In the genomic region with DNA sequence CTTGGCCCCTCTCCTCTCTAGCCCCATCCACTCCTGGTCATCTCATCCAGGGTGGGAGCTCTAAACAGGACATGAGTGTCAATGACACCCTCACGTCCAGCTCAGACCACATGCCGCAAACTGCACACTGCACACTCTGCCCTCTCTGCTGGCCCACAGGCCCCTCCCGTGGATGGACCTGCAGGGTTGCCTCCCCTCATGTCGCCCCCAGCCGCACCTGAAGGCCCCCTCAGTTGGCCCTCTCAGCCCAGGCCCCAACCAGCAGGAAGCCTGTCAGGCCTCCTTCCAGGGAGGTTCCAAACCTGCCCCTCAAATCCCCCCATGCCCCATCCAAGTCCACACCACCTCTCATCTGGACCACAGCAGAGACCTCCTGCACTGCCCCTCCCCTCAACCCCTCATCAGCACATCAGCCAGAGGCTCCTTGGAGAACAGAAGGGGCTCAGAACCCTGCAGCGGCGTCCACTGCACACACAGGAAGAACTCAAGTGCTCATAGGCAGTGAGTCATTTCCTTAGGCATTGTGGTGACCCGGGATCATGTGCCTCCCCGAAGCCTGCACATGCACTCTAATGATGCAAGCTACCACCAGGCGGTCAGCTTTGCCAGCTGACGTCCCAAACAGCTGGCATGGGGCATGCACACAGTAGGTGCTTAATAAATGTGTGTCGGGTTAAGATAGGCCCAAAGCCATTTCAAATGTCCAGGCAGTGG, we compare ENCODE assay signal across 8 cellular contexts. TPM values are rescaled to one million over a fixed set of nuclear protein-coding genes. Genes with fewer than 3 reads are reported as not detected.
DNase-seq lines count a peak whose midpoint lies in the region; ATAC-seq and TF ChIP-seq lines count a peak whose summit lies in the region.

No MANE protein-coding gene starts in this region.

- peaks cover 7% of the 10 kb centered on the region; the same call in 1 of the 2 replicates for H3F3A ChIP-seq in PC-9 (ENCODE audit: insufficient read depth, low read depth)

- H3K4me3 ChIP-seq in GM12865 (ENCODE audit: low read depth, low read length) (no peak overlapping the region), PC-9 (no peak overlapping the region), spleen (peak overlapping the region in 1 of 8 donors; percentile 50)

- ATAC-seq in GM18502 (IDR thresholded peaks at IDR 0.05; ENCODE audit: poor library complexity, unreplicated experiment) (no peak), GM21723 (IDR thresholded peaks at IDR 0.05; ENCODE audit: unreplicated experiment) (no peak)

- POLR2A ChIA-PET in PC-9 (lab: Charles Lee; ENCODE audit: unreplicated experiment) = no interaction called here

- H3K27me3 ChIP-seq in PC-9 (ENCODE audit: insufficient read depth, low read depth) (no peaks in the 10 kb centered on the region), spleen (replicated peaks in 1 of 7) (peaks cover 0 to 19% (median 0%) of the 10 kb centered on the region in 7 donors)

- DNase-seq in GM12865 (ENCODE audit: low read depth) (peak; percentile 57), PC-9 (peak in 1 of 2 experiments; percentile 64), glomerular endothelial cell (ENCODE audit: extremely low read depth, low read depth, low spot score) (peak; percentile 77), spleen (peak; percentile 91), DMS 273 treated with DMSO at 0.1 percent for 48 hours (lab: John Stamatoyannopoulos, UW) (no peak)
- peak; percentile 47 for DNase-seq in activated effector memory CD4-positive, alpha-beta T cell treated with Interleukin-2 at 50 U/mL for 16 hours

- H2AFZ ChIP-seq in PC-9 = no peak overlapping the region

- no peak for TF ChIP-seq CTCF in GM12865 (IDR thresholded peaks at IDR 0.05; ENCODE audit: insufficient read depth, low read depth, low read length, missing control alignments)
- no peak for TF ChIP-seq CTCF in PC-9 (conservative IDR thresholded peaks at IDR 0.05)
- TF ChIP-seq CTCF in spleen (IDR thresholded peaks at IDR 0.05 in 8 of 11, conservative IDR thresholded peaks at IDR 0.05 in 3 of 11) = no peak

- no TSS peak for BruUV-seq in PC-9 (replicated peaks; lab: Mats Ljungman, UMichigan)

- peak overlapping the region; percentile 36; the same call in 1 of the 2 replicates for H3K4me2 ChIP-seq in PC-9

- H3K9me3 ChIP-seq in PC-9 (ENCODE audit: insufficient read depth, low read depth) = no peaks in the 10 kb centered on the region
- H3K9me3 ChIP-seq in spleen = no peaks in the 10 kb centered on the region

- no peak for TF ChIP-seq POLR2A in spleen (IDR thresholded peaks at IDR 0.05)

- no peaks in the 10 kb centered on the region for H3K36me3 ChIP-seq in PC-9 (ENCODE audit: low read depth)
- no peaks in the 10 kb centered on the region for H3K36me3 ChIP-seq in spleen

- H4K20me1 ChIP-seq in PC-9 (ENCODE audit: insufficient read depth) = no peaks in the 10 kb centered on the region

- intact Hi-C loops in PC-9 (cut with micrococcal nuclease; ENCODE audit: unreplicated experiment) (no loop called here), spleen (cut with DNase I; ENCODE audit: low total_unique reads) (no loop called here)

- 31 to 41% (median 32%) methylated on average over 12 of the region's 12 CpGs for WGBS in spleen, 5 donors

- H3K79me2 ChIP-seq in PC-9 (ENCODE audit: low read depth) = no peaks in the 10 kb centered on the region

- H3K4me1 ChIP-seq in PC-9 (replicated peaks; ENCODE audit: insufficient read depth) (peaks cover 23% of the 10 kb centered on the region; the same call in 1 of the 2 replicates), spleen (peaks cover 10 to 62% (median 53%) of the 10 kb centered on the region in 6 donors)

- H3K27ac ChIP-seq in PC-9 = 0 out of 2 replicates have a peak overlapping the region, but pooled peaks have one; percentile 6
- H3K27ac ChIP-seq in spleen = peak overlapping the region in 7 of 8 donors; percentile 52 to 86 (median 73)

- CTCF ChIA-PET in PC-9 (lab: Charles Lee) = no interaction called here

- no peaks in the 10 kb centered on the region for H3K9me2 ChIP-seq in PC-9 (ENCODE audit: insufficient read depth)

RNA-seq across cellular contexts. Expression of gene CDKN1C, which starts 12.9 kb away (rescaled TPM):
- total RNA-seq in PC-9 (2021) (5.1 and 7.6 TPM in 2 replicates), glomerular endothelial cell (8.1 and 10.1 TPM in 2 replicates), spleen (10 to 100 TPM in 6 of 7 donors, 1 to 10 TPM in 1; 7.8 to 40.4 (median 20.7) TPM)
- 10 to 100 TPM in 2 of 3 donors, 1 to 10 TPM in 1; 5.4 to 14.6 (median 11.7) TPM for polyA plus RNA-seq in spleen

RNA-seq across cellular contexts. Expression of gene PHLDA2, which starts 30.7 kb away (rescaled TPM):
- total RNA-seq in PC-9 (2021) (10.7 and 14.1 TPM in 2 replicates), glomerular endothelial cell (67.4 and 95.4 TPM in 2 replicates), spleen (1 to 10 TPM in 6 of 7 donors, not detected in 1; 1.4 to 3.5 (median 1.7) TPM)
- polyA plus RNA-seq in spleen = 1 to 10 TPM; 1.5 to 2.9 (median 2.5) TPM
